Comparison of ENCODE assay signal across 26 cellular contexts in the genomic region with DNA sequence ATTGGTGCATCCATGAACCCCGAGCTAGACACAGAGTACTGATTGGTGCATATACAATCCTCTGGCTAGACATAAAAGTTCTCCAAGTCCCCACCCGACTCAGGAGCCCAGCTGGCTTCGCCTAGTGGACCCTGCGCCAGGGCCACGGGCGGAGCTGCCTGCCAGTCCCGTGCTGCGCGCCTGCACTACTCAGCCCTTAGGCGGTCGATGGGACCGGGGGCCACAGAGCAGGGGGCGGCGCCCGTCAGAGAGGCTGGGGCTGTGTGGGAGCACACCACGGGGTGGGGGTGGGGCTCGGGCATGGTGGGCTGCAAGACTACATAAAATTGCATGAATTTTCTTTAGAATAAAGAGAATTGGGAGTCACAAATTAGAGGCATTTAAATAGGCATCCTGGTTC.
"Had no signal": no experiment of that assay in that cellular context is flagged by ENCODE, and none has a peak within 500 bp of the region (broad histone marks: within the 10 kb centered on the region; RNA-seq: fewer than 3 reads in every experiment).

No MANE protein-coding gene starts in this region.

- H3K36me3 ChIP-seq: colonic mucosa, esophagus squamous epithelium, gastrocnemius medialis, left ventricle myocardium inferior, lower lobe of right lung had no signal

- H3K27ac Mint-ChIP-seq: dendritic cell treated with granulocyte-macrophage colony-stimulating factor and Interleukin-4, amounts not matched to agents 40 ng/mL and 50 ng/mL, for 4 days; effector memory CD8-positive, alpha-beta T cell; endodermal cell; mesothelial cell of epicardium had no signal

- H3K9me3 Mint-ChIP-seq: effector memory CD8-positive, alpha-beta T cell had no signal

- H3K9me3 ChIP-seq: colonic mucosa, esophagus squamous epithelium, gastrocnemius medialis, heart right ventricle, left ventricle myocardium inferior, lower lobe of right lung, mucosa of descending colon had no signal

- H3K27me3 ChIP-seq: colonic mucosa, esophagus squamous epithelium, gastrocnemius medialis, heart right ventricle had no signal

- DNase-seq: colonic mucosa; cortex of kidney; effector CD8-positive, alpha-beta T cell; effector memory CD8-positive, alpha-beta T cell; endodermal cell; erythroblast; esophagus squamous epithelium; foreskin fibroblast; foreskin melanocyte; gastrocnemius medialis; glutamatergic neuron; head of caudate nucleus; heart right ventricle; hippocampal formation; kidney glomerular epithelial cell; left colon; left ventricle myocardium inferior; lower lobe of right lung; mesenchymal stem cell; mucosa of descending colon; naive B cell had no signal

- H3K27ac ChIP-seq: colonic mucosa, epithelial cell of prostate, esophagus squamous epithelium, gastrocnemius medialis, heart right ventricle, left ventricle myocardium inferior, lower lobe of right lung had no signal

- H3K4me3 Mint-ChIP-seq: dendritic cell treated with granulocyte-macrophage colony-stimulating factor and Interleukin-4, amounts not matched to agents 40 ng/mL and 50 ng/mL, for 4 days; effector memory CD8-positive, alpha-beta T cell; endodermal cell; mesothelial cell of epicardium; naive B cell had no signal

- ATAC-seq: effector memory CD8-positive, alpha-beta T cell; esophagus mucosa; gastrocnemius medialis; heart right ventricle; left colon; left lobe of liver; lower lobe of right lung; mucosa of descending colon had no signal

- H3K4me3 ChIP-seq: colonic mucosa, esophagus squamous epithelium, gastrocnemius medialis, heart right ventricle, left ventricle myocardium inferior, lower lobe of right lung, mucosa of descending colon had no signal

- H3K4me1 ChIP-seq: colonic mucosa had no signal

- H3K4me1 Mint-ChIP-seq: endodermal cell, naive B cell had no signal

- H3K27me3 Mint-ChIP-seq: dendritic cell treated with granulocyte-macrophage colony-stimulating factor and Interleukin-4, amounts not matched to agents 40 ng/mL and 50 ng/mL, for 4 days; effector memory CD8-positive, alpha-beta T cell; naive B cell had no signal
